Comparison of ENCODE assay signal across 22 cellular contexts in genomic region chr18:28666216-28666615, GRCh38.
"Had no signal": no experiment of that assay in that cellular context is flagged by ENCODE, and none has a peak within 500 bp of the region (broad histone marks: within the 10 kb centered on the region; RNA-seq: fewer than 3 reads in every experiment).

No MANE protein-coding gene starts in this region.

- H3K4me3 ChIP-seq: PC-9 had no signal

- H3K9me3 Mint-ChIP-seq: activated T-helper 1 cell treated with anti-CD3 and anti-CD28 coated beads, Interleukin-12 subunit alpha, Interleukin-12 subunit beta, Interleukin-2, Interleukin-4 antibody, amounts not matched to agents 30 ng/mL and 10 ng/mL and 1 ng/mL, durations not matched to agents 14 hours and 24 hours and 36 hours; WTC11 had no signal

- H3K4me1 Mint-ChIP-seq: activated naive CD8-positive, alpha-beta T cell treated with anti-CD3 and anti-CD28 coated beads, Interleukin-2, amount 50 U/mL, for 24 hours; WTC11 had no signal

- H3K36me3 Mint-ChIP-seq: activated naive CD4-positive, alpha-beta T cell treated with anti-CD3 and anti-CD28 coated beads, Interleukin-2, amount 50 U/mL, for 72 hours; WTC11 had no signal

- H3K27me3 Mint-ChIP-seq: activated naive CD8-positive, alpha-beta T cell treated with anti-CD3 and anti-CD28 coated beads, Interleukin-2, amount 50 U/mL, for 24 hours; activated T-cell treated with anti-CD3 and anti-CD28 coated beads, Interleukin-2, amount 50 U/mL, for 24 hours had no signal

- H3K27ac Mint-ChIP-seq: activated CD8-positive, alpha-beta T cell treated with anti-CD3 and anti-CD28 coated beads, Interleukin-2, amount 10 ng/mL, durations not matched to agents 7 days and 5 days; activated naive CD4-positive, alpha-beta T cell treated with anti-CD3 and anti-CD28 coated beads, Interleukin-2, amount 50 U/mL, for 72 hours; activated naive CD8-positive, alpha-beta T cell treated with anti-CD3 and anti-CD28 coated beads, Interleukin-2, amount 50 U/mL, for 24 hours; activated T-cell treated with anti-CD3 and anti-CD28 coated beads, Interleukin-2, amount 50 U/mL, for 24 hours; activated T-helper 1 cell treated with anti-CD3 and anti-CD28 coated beads, Interleukin-12 subunit alpha, Interleukin-12 subunit beta, Interleukin-2, Interleukin-4 antibody, amounts not matched to agents 30 ng/mL and 10 ng/mL and 1 ng/mL, durations not matched to agents 14 hours and 24 hours and 36 hours; T-helper 1 cell treated with Interleukin-12 subunit alpha and Interleukin-12 subunit beta and Interleukin-4 antibody, amounts not matched to agents 30 μg/mL and 1 μg/mL, for 36 hours; WTC11 had no signal

- DNase-seq: activated CD4-positive, alpha-beta T cell treated with anti-CD3 and anti-CD28 coated beads for 48 hours; activated CD4-positive, alpha-beta T cell treated with anti-CD3 and anti-CD28 coated beads, Interleukin-2, amount 50 U/mL, for 4 hours; activated CD4-positive, CD25-positive, alpha-beta regulatory T cell treated with anti-CD3 and anti-CD28 coated beads, Interleukin-2, amount 50 U/mL, for 72 hours; activated CD8-positive, alpha-beta T cell treated with anti-CD3 and anti-CD28 coated beads, Interleukin-2, amount 10 ng/mL, durations not matched to agents 7 days and 5 days; activated effector memory CD4-positive, alpha-beta T cell treated with anti-CD3 and anti-CD28 coated beads, Interleukin-2, amount 50 U/mL, for 16 hours; activated naive CD4-positive, alpha-beta T cell treated with Interleukin-2 at 50 U/mL for 16 hours; activated naive CD8-positive, alpha-beta T cell treated with anti-CD3 and anti-CD28 coated beads, Interleukin-2, amount 50 U/mL, for 24 hours; activated T-cell treated with anti-CD3 and anti-CD28 coated beads, Interleukin-2, amount 50 U/mL, for 24 hours; amygdala; brain microvascular endothelial cell; cerebellar nuclear complex; MM.1S; NCI-H146; NCI-H187 treated with DMSO at 0.1 percent for 48 hours; NCI-H446; NCI-H524; PC-9; SHP77 treated with DMSO at 0.1 percent for 48 hours had no signal

- H3K4me3 Mint-ChIP-seq: activated CD8-positive, alpha-beta T cell treated with anti-CD3 and anti-CD28 coated beads, Interleukin-2, amount 10 ng/mL, durations not matched to agents 7 days and 5 days; activated naive CD8-positive, alpha-beta T cell treated with anti-CD3 and anti-CD28 coated beads, Interleukin-2, amount 50 U/mL, for 24 hours; activated T-cell treated with anti-CD3 and anti-CD28 coated beads, Interleukin-2, amount 50 U/mL, for 24 hours; activated T-helper 1 cell treated with anti-CD3 and anti-CD28 coated beads, Interleukin-12 subunit alpha, Interleukin-12 subunit beta, Interleukin-2, Interleukin-4 antibody, amounts not matched to agents 30 ng/mL and 10 ng/mL and 1 ng/mL, durations not matched to agents 14 hours and 24 hours and 36 hours; T-helper 1 cell treated with Interleukin-12 subunit alpha and Interleukin-12 subunit beta and Interleukin-4 antibody, amounts not matched to agents 30 μg/mL and 1 μg/mL, for 36 hours; WTC11 had no signal

- ATAC-seq: activated CD8-positive, alpha-beta T cell treated with anti-CD3 and anti-CD28 coated beads, Interleukin-2, amount 10 ng/mL, durations not matched to agents 7 days and 5 days; activated naive CD4-positive, alpha-beta T cell treated with anti-CD3 and anti-CD28 coated beads, Interleukin-2, amount 50 U/mL, for 72 hours; activated naive CD8-positive, alpha-beta T cell treated with anti-CD3 and anti-CD28 coated beads, Interleukin-2, amount 50 U/mL, for 24 hours; WTC11 had no signal
